Comparison of ENCODE assay signal across 20 cellular contexts in genomic region chr4:156781852-156782251, GRCh38.
A peak's percentile ranks its signal among the peaks of the same experiment; 100 is the strongest.
DNase-seq lines count a peak whose midpoint lies in the region; TF ChIP-seq lines count a peak whose summit lies in the region.
"Had no signal": no experiment of that assay in that cellular context is flagged by ENCODE, and none has a peak within 500 bp of the region (broad histone marks: within the 10 kb centered on the region; RNA-seq: fewer than 3 reads in every experiment).

No MANE protein-coding gene starts in this region.

- H3K79me1 ChIP-seq in mesenchymal stem cell (replicated peaks; ENCODE audit: low read length, poor library complexity, severe bottlenecking), result peaks cover 16% of the 10 kb centered on the region

- no peak overlapping the region for H4K8ac ChIP-seq in mesenchymal stem cell (ENCODE audit: low read length)

- H3K4me3 ChIP-seq in mesenchymal stem cell (ENCODE audit: insufficient read depth in 1 of 2, low read depth in 1 of 2, low read length in 2 of 2) (no peak overlapping the region), colonic mucosa (no peak overlapping the region)
- H3K4me3 ChIP-seq: ovary, spleen, vagina had no signal

- no peaks in the 10 kb centered on the region for H3K9me3 Mint-ChIP-seq in chondrocyte (ENCODE audit: low read depth)
- peaks cover 10% of the 10 kb centered on the region for H3K9me3 Mint-ChIP-seq in activated CD4-positive, alpha-beta memory T cell treated with anti-CD3 and anti-CD28 coated beads, Interleukin-2, amount 10 ng/mL, durations not matched to agents 7 days and 5 days
- H3K9me3 Mint-ChIP-seq: activated CD4-positive, alpha-beta T cell treated with anti-CD3 and anti-CD28 coated beads, Interleukin-2, amount 10 ng/mL, durations not matched to agents 7 days and 5 days; activated naive CD8-positive, alpha-beta T cell treated with anti-CD3 and anti-CD28 coated beads for 36 hours; stimulated activated naive B cell treated with anti-CD40 and anti-IgM and Interleukin-4, amounts not matched to agents 10 μg/mL and 1 μg/mL and 100 μg/mL, for 72 hours had no signal

- no peak overlapping the region for H3K4me2 ChIP-seq in mesenchymal stem cell (ENCODE audit: low read length, poor library complexity, severe bottlenecking)

- H3K4me3 Mint-ChIP-seq in chondrocyte (ENCODE audit: unreplicated experiment), result no peak overlapping the region
- H3K4me3 Mint-ChIP-seq in activated CD4-positive, alpha-beta memory T cell treated with anti-CD3 and anti-CD28 coated beads, Interleukin-2, amount 10 ng/mL, durations not matched to agents 7 days and 5 days, result no peak overlapping the region
- H3K4me3 Mint-ChIP-seq: activated CD4-positive, alpha-beta T cell treated with anti-CD3 and anti-CD28 coated beads, Interleukin-2, amount 10 ng/mL, durations not matched to agents 7 days and 5 days; activated naive CD8-positive, alpha-beta T cell treated with anti-CD3 and anti-CD28 coated beads for 36 hours; stimulated activated naive B cell treated with anti-CD40 and anti-IgM and Interleukin-4, amounts not matched to agents 10 μg/mL and 1 μg/mL and 100 μg/mL, for 72 hours had no signal

- 20% methylated on average over 1 of the region's 2 CpGs for WGBS in mesenchymal stem cell

- TF ChIP-seq CTCF in chondrocyte (IDR thresholded peaks at IDR 0.05), result no peak
- no peak for TF ChIP-seq CTCF in colonic mucosa (IDR thresholded peaks at IDR 0.05)

- H2BK15ac ChIP-seq in mesenchymal stem cell (ENCODE audit: low read depth, poor library complexity, severe bottlenecking), result no peak overlapping the region

- H3K4me1 ChIP-seq in mesenchymal stem cell (ENCODE audit: control insufficient read depth, insufficient read depth, low read depth, low read length) (peaks cover 3% of the 10 kb centered on the region), colonic mucosa (no peaks in the 10 kb centered on the region)
- H3K4me1 ChIP-seq: spleen had no signal

- no peak overlapping the region for H2AK5ac ChIP-seq in mesenchymal stem cell (ENCODE audit: low read length, severe bottlenecking)

- POLR2A ChIA-PET in activated CD4-positive, alpha-beta memory T cell treated with anti-CD3 and anti-CD28 coated beads, Interleukin-2, amount 10 ng/mL, durations not matched to agents 7 days and 5 days (lab: Charles Lee), result no interaction called here

- intact Hi-C loops in colonic mucosa (cut with DNase I), result no loop called here

- H3K27ac Mint-ChIP-seq in chondrocyte (ENCODE audit: unreplicated experiment), result peak overlapping the region; percentile 34
- H3K27ac Mint-ChIP-seq in activated CD4-positive, alpha-beta memory T cell treated with anti-CD3 and anti-CD28 coated beads, Interleukin-2, amount 10 ng/mL, durations not matched to agents 7 days and 5 days, result no peak overlapping the region
- H3K27ac Mint-ChIP-seq: activated CD4-positive, alpha-beta T cell treated with anti-CD3 and anti-CD28 coated beads, Interleukin-2, amount 10 ng/mL, durations not matched to agents 7 days and 5 days; activated naive CD8-positive, alpha-beta T cell treated with anti-CD3 and anti-CD28 coated beads for 36 hours; stimulated activated naive B cell treated with anti-CD40 and anti-IgM and Interleukin-4, amounts not matched to agents 10 μg/mL and 1 μg/mL and 100 μg/mL, for 72 hours had no signal

- peaks cover 67% of the 10 kb centered on the region for H3K4me1 Mint-ChIP-seq in chondrocyte (ENCODE audit: low read depth)
- H3K4me1 Mint-ChIP-seq in activated CD4-positive, alpha-beta memory T cell treated with anti-CD3 and anti-CD28 coated beads, Interleukin-2, amount 10 ng/mL, durations not matched to agents 7 days and 5 days, result no peaks in the 10 kb centered on the region
- H3K4me1 Mint-ChIP-seq: activated CD4-positive, alpha-beta T cell treated with anti-CD3 and anti-CD28 coated beads, Interleukin-2, amount 10 ng/mL, durations not matched to agents 7 days and 5 days; activated naive CD8-positive, alpha-beta T cell treated with anti-CD3 and anti-CD28 coated beads for 36 hours; stimulated activated naive B cell treated with anti-CD40 and anti-IgM and Interleukin-4, amounts not matched to agents 10 μg/mL and 1 μg/mL and 100 μg/mL, for 72 hours had no signal

- H3K36me3 ChIP-seq in mesenchymal stem cell (ENCODE audit: control insufficient read depth in 1 of 2, insufficient read depth in 2 of 2, low read depth in 1 of 2, low read length in 2 of 2) (peaks cover 6 to 7% of the 10 kb centered on the region in 2 experiments), colonic mucosa (no peaks in the 10 kb centered on the region)
- H3K36me3 ChIP-seq: ovary, spleen, vagina had no signal

- H2AFZ ChIP-seq in mesenchymal stem cell (ENCODE audit: low read depth, low read length), result no peak overlapping the region

- no peak overlapping the region for H4K91ac ChIP-seq in mesenchymal stem cell (ENCODE audit: low read length)

- H2BK5ac ChIP-seq in mesenchymal stem cell (ENCODE audit: low read depth, low read length, poor library complexity, severe bottlenecking), result no peak overlapping the region

- peak; percentile 67 for DNase-seq in EH (ENCODE audit: low read depth)
- peak; percentile 81 for DNase-seq in M059J (ENCODE audit: low read depth)
- no peak for DNase-seq in chondrocyte (ENCODE audit: low spot score)
- peak; percentile 34 for DNase-seq in mesenchymal stem cell
- no peak for DNase-seq in NCI-H526 treated with DMSO at 0.1 percent for 48 hours (lab: John Stamatoyannopoulos, UW)
- DNase-seq in NCI-H1092 (lab: John Stamatoyannopoulos, UW), result no peak
- DNase-seq in colonic mucosa, result no peak
- DNase-seq in activated CD4-positive, alpha-beta memory T cell treated with anti-CD3 and anti-CD28 coated beads, Interleukin-2, amount 10 ng/mL, durations not matched to agents 7 days and 5 days, result no peak
- DNase-seq: activated CD4-positive, alpha-beta T cell treated with anti-CD3 and anti-CD28 coated beads, Interleukin-2, amount 10 ng/mL, durations not matched to agents 7 days and 5 days; activated naive CD8-positive, alpha-beta T cell treated with anti-CD3 and anti-CD28 coated beads for 36 hours; activated T-cell treated with anti-CD3 and anti-CD28 coated beads, Interleukin-2, amount 50 U/mL, for 1 hour; AML-193; cerebellar nuclear complex; head of caudate nucleus; NCI-H1694 treated with DMSO at 0.1 percent for 48 hours; NCI-H524 treated with DMSO at 0.1 percent for 48 hours; ovary; spleen; stimulated activated naive B cell treated with anti-CD40 and anti-IgM and Interleukin-4, amounts not matched to agents 10 μg/mL and 1 μg/mL and 100 μg/mL, for 72 hours had no signal

- no peaks in the 10 kb centered on the region for H3K27me3 Mint-ChIP-seq in chondrocyte (ENCODE audit: low read depth)
- H3K27me3 Mint-ChIP-seq in activated CD4-positive, alpha-beta memory T cell treated with anti-CD3 and anti-CD28 coated beads, Interleukin-2, amount 10 ng/mL, durations not matched to agents 7 days and 5 days, result no peaks in the 10 kb centered on the region
- H3K27me3 Mint-ChIP-seq: activated CD4-positive, alpha-beta T cell treated with anti-CD3 and anti-CD28 coated beads, Interleukin-2, amount 10 ng/mL, durations not matched to agents 7 days and 5 days; activated naive CD8-positive, alpha-beta T cell treated with anti-CD3 and anti-CD28 coated beads for 36 hours; stimulated activated naive B cell treated with anti-CD40 and anti-IgM and Interleukin-4, amounts not matched to agents 10 μg/mL and 1 μg/mL and 100 μg/mL, for 72 hours had no signal

- H3K23ac ChIP-seq in mesenchymal stem cell (ENCODE audit: low read length in 2 of 2), result no peak overlapping the region

- H2BK120ac ChIP-seq in mesenchymal stem cell (ENCODE audit: low read depth, low read length), result no peak overlapping the region

- peak overlapping the region; percentile 45 for H3K9ac ChIP-seq in mesenchymal stem cell (ENCODE audit: low read length)
- H3K9ac ChIP-seq in colonic mucosa (ENCODE audit: low read depth in 2 of 2, low read length in 2 of 2), result no peak overlapping the region

- H3K27ac ChIP-seq in mesenchymal stem cell (ENCODE audit: low read length, poor library complexity, severe bottlenecking) (no peak overlapping the region), colonic mucosa (no peak overlapping the region)
- H3K27ac ChIP-seq: ovary, spleen, vagina had no signal

- CTCF ChIA-PET in activated CD4-positive, alpha-beta memory T cell treated with anti-CD3 and anti-CD28 coated beads, Interleukin-2, amount 10 ng/mL, durations not matched to agents 7 days and 5 days (lab: Charles Lee), result no interaction called here

- no peak overlapping the region for H2BK12ac ChIP-seq in mesenchymal stem cell (ENCODE audit: low read length in 2 of 2)

- no peak overlapping the region for H3K14ac ChIP-seq in mesenchymal stem cell (ENCODE audit: low read length in 2 of 2)

- H3K9me3 ChIP-seq in mesenchymal stem cell (ENCODE audit: control insufficient read depth, low read length) (no peaks in the 10 kb centered on the region), colonic mucosa (no peaks in the 10 kb centered on the region)
- H3K9me3 ChIP-seq: ovary, spleen, vagina had no signal

- H3K36me3 Mint-ChIP-seq in chondrocyte (ENCODE audit: low read depth), result peaks cover 4% of the 10 kb centered on the region
- no peaks in the 10 kb centered on the region for H3K36me3 Mint-ChIP-seq in activated CD4-positive, alpha-beta memory T cell treated with anti-CD3 and anti-CD28 coated beads, Interleukin-2, amount 10 ng/mL, durations not matched to agents 7 days and 5 days (ENCODE audit: low read depth)
- H3K36me3 Mint-ChIP-seq: activated naive CD8-positive, alpha-beta T cell treated with anti-CD3 and anti-CD28 coated beads for 36 hours; stimulated activated naive B cell treated with anti-CD40 and anti-IgM and Interleukin-4, amounts not matched to agents 10 μg/mL and 1 μg/mL and 100 μg/mL, for 72 hours had no signal

- no peak overlapping the region for H3K18ac ChIP-seq in mesenchymal stem cell (ENCODE audit: low read depth in 1 of 2, low read length in 2 of 2)

- H3K27me3 ChIP-seq in mesenchymal stem cell (ENCODE audit: control insufficient read depth in 1 of 2, insufficient read depth in 1 of 2, low read length in 2 of 2), result no peaks in the 10 kb centered on the region
- no peaks in the 10 kb centered on the region for H3K27me3 ChIP-seq in colonic mucosa
- H3K27me3 ChIP-seq: ovary, spleen, vagina had no signal

- H3K4ac ChIP-seq in mesenchymal stem cell (ENCODE audit: low read depth in 1 of 2, low read length in 2 of 2), result no peak overlapping the region

Comparison
In these comparisons a context has a peak if more than half of its experiments do, and no peak if none do; other contexts are left out.
1. DNase-seq: peak in EH (single experiment), M059J (single experiment) and mesenchymal stem cell (single experiment); none in chondrocyte (single experiment), NCI-H526 treated with DMSO at 0.1 percent for 48 hours (single experiment), NCI-H1092 (single experiment), colonic mucosa (single experiment) and activated CD4-positive, alpha-beta memory T cell treated with anti-CD3 and anti-CD28 coated beads, Interleukin-2, amount 10 ng/mL, durations not matched to agents 7 days and 5 days (single experiment).